22 cellular contexts compared by ENCODE assay signal in genomic region chr20:24153101-24154040, GRCh38.
"Had no signal": no experiment of that assay in that cellular context is flagged by ENCODE, and none has a peak within 500 bp of the region (broad histone marks: within the 10 kb centered on the region; RNA-seq: fewer than 3 reads in every experiment).

No MANE protein-coding gene starts in this region.

- H3K27me3 ChIP-seq: body of pancreas, left lung, ovary, thyroid gland had no signal

- H3K9me3 Mint-ChIP-seq: activated T-helper 2 cell treated with anti-CD3 and anti-CD28 coated beads, Interferon-gamma antibody, Interleukin-2, Interleukin-4, amounts not matched to agents 10 μg/mL and 5 μg/mL and 100 μg/mL, durations not matched to agents 14 hours and 24 hours and 36 hours had no signal

- H3K4me3 ChIP-seq: body of pancreas, left lung, mucosa of descending colon, ovary, sigmoid colon, spleen, thyroid gland had no signal

- H3K27ac ChIP-seq: body of pancreas, left lung, ovary, sigmoid colon, spleen, thyroid gland, WERI-Rb-1 had no signal

- H3K4me1 ChIP-seq: body of pancreas, left lung, sigmoid colon, spleen, thyroid gland had no signal

- H3K36me3 ChIP-seq: left lung, ovary, sigmoid colon, spleen, thyroid gland, WERI-Rb-1 had no signal

- H3K27ac Mint-ChIP-seq: activated CD8-positive, alpha-beta memory T cell treated with anti-CD3 and anti-CD28 coated beads, Interleukin-2, amount 10 ng/mL, durations not matched to agents 7 days and 5 days; activated naive CD8-positive, alpha-beta T cell treated with anti-CD3 and anti-CD28 coated beads, Interleukin-2, amount 10 ng/mL, durations not matched to agents 7 days and 5 days; activated T-helper 2 cell treated with anti-CD3 and anti-CD28 coated beads, Interferon-gamma antibody, Interleukin-2, Interleukin-4, amounts not matched to agents 10 μg/mL and 5 μg/mL and 100 μg/mL, durations not matched to agents 14 hours and 24 hours and 36 hours; naive B cell; stimulated activated naive B cell treated with anti-CD40 and anti-IgM and Interleukin-4, amounts not matched to agents 10 μg/mL and 1 μg/mL and 100 μg/mL, for 72 hours had no signal

- H3K36me3 Mint-ChIP-seq: activated naive CD8-positive, alpha-beta T cell treated with anti-CD3 and anti-CD28 coated beads, Interleukin-2, amount 10 ng/mL, durations not matched to agents 7 days and 5 days; stimulated activated naive B cell treated with anti-CD40 and anti-IgM and Interleukin-4, amounts not matched to agents 10 μg/mL and 1 μg/mL and 100 μg/mL, for 72 hours had no signal

- H3K9me3 ChIP-seq: left lung, mucosa of descending colon, ovary, thyroid gland had no signal

- DNase-seq: activated CD4-positive, alpha-beta T cell treated with anti-CD3 and anti-CD28 coated beads for 1 hour; activated CD4-positive, alpha-beta T cell treated with anti-CD3 and anti-CD28 coated beads, Interleukin-2, amount 50 U/mL, for 48 hours; activated CD8-positive, alpha-beta memory T cell treated with anti-CD3 and anti-CD28 coated beads, Interleukin-2, amount 10 ng/mL, durations not matched to agents 7 days and 5 days; activated naive CD4-positive, alpha-beta T cell treated with Interleukin-2 at 50 U/mL for 16 hours; activated naive CD8-positive, alpha-beta T cell treated with anti-CD3 and anti-CD28 coated beads, Interleukin-2, amount 10 ng/mL, durations not matched to agents 7 days and 5 days; activated T-cell treated with anti-CD3 and anti-CD28 coated beads, Interleukin-2, amount 50 U/mL, for 1 hour; body of pancreas; foreskin fibroblast; kidney; left lung; mucosa of descending colon; naive B cell; ovary; sigmoid colon; spleen; stimulated activated CD4-positive, alpha-beta T cell treated with anti-CD3 and anti-CD28 coated beads, Interleukin-4, amount 100 ng/mL, for 4 hours; stimulated activated naive B cell treated with anti-CD40 and anti-IgM and Interleukin-4, amounts not matched to agents 10 μg/mL and 1 μg/mL and 100 μg/mL, for 72 hours; SW 1271; T-helper 2 cell; thyroid gland; WERI-Rb-1 had no signal

- ATAC-seq: activated CD8-positive, alpha-beta memory T cell treated with anti-CD3 and anti-CD28 coated beads, Interleukin-2, amount 10 ng/mL, durations not matched to agents 7 days and 5 days; body of pancreas; left lung; mucosa of descending colon; stimulated activated naive B cell treated with anti-CD40 and anti-IgM and Interleukin-4, amounts not matched to agents 10 μg/mL and 1 μg/mL and 100 μg/mL, for 72 hours had no signal

- H3K4me3 Mint-ChIP-seq: activated CD8-positive, alpha-beta memory T cell treated with anti-CD3 and anti-CD28 coated beads, Interleukin-2, amount 10 ng/mL, durations not matched to agents 7 days and 5 days; activated naive CD8-positive, alpha-beta T cell treated with anti-CD3 and anti-CD28 coated beads, Interleukin-2, amount 10 ng/mL, durations not matched to agents 7 days and 5 days; stimulated activated naive B cell treated with anti-CD40 and anti-IgM and Interleukin-4, amounts not matched to agents 10 μg/mL and 1 μg/mL and 100 μg/mL, for 72 hours had no signal
